In the genomic region with DNA sequence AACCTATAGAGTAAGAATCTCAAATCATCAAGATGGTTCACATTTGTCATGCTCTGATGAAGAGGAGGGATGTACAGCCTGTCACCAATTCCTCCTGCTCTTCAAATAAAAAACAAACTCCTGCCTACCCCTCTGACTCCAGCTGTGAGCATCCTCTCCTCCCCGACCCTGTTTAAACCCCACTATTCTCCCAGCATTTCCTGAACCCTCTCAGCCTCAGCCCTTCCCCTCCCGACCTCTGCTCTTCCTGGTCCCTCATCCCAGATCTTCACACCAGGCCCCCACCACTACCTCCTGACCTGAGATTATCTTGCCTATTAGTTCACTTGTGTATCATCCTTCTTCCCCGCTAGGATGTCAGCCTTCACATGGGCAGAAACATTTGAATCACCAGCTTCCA, we compare ENCODE assay signal across 17 cellular contexts.
A peak's percentile ranks its signal among the peaks of the same experiment; 100 is the strongest.
DNase-seq lines count a peak whose midpoint lies in the region; ATAC-seq, FAIRE-seq and TF ChIP-seq lines count a peak whose summit lies in the region.
"Had no signal": no experiment of that assay in that cellular context is flagged by ENCODE, and none has a peak within 500 bp of the region (broad histone marks: within the 10 kb centered on the region; RNA-seq: fewer than 3 reads in every experiment).

No MANE protein-coding gene starts in this region.

- peaks cover 15% of the 10 kb centered on the region for H3K4me1 Mint-ChIP-seq in activated CD8-positive, alpha-beta T cell treated with anti-CD3 and anti-CD28 coated beads, Interleukin-2, amount 10 ng/mL, durations not matched to agents 7 days and 5 days (ENCODE audit: low read depth)
- H3K4me1 Mint-ChIP-seq in mesothelial cell of epicardium, result peaks cover 15% of the 10 kb centered on the region

- no peak overlapping the region for H3K27ac ChIP-seq in HepG2 (ENCODE audit: extremely low read length, insufficient read depth, low read length)
- no peak overlapping the region for H3K27ac ChIP-seq in right lobe of liver
- peak overlapping the region in 2 of 8 donors; percentile 5 to 19 for H3K27ac ChIP-seq in spleen
- no peak overlapping the region for H3K27ac ChIP-seq in SK-N-SH (ENCODE audit: low read depth in 2 of 2, low read length in 1 of 2)
- H3K27ac ChIP-seq: parathyroid adenoma, vagina had no signal

- H3K36me3 ChIP-seq in HepG2 (replicated peaks in 1 of 2; ENCODE audit: control insufficient read depth in 1 of 2, insufficient read depth in 2 of 2, low read length in 2 of 2), result peaks cover 70 to 97% of the 10 kb centered on the region in 2 experiments
- H3K36me3 ChIP-seq in right lobe of liver, result peaks cover 0 to 31% (median 13%) of the 10 kb centered on the region in 4 donors
- H3K36me3 ChIP-seq in spleen, result peaks cover 6 to 100% (median 76%) of the 10 kb centered on the region in 6 donors
- peaks cover 44 to 72% of the 10 kb centered on the region in 2 experiments for H3K36me3 ChIP-seq in SK-N-SH (replicated peaks in 1 of 2; ENCODE audit: control insufficient read depth in 1 of 2, insufficient read depth in 2 of 2, low read length in 1 of 2)

- in situ Hi-C loops in HepG2 (cut with HindIII; ENCODE audit: extremely low pct_ligation_motif_present, low pct_unique_long_range_greater_than_20kb), result no loop called here

- TF ChIP-seq RAD21 in HepG2 (CRISPR knock-in tag; IDR thresholded peaks at IDR 0.05) (no peak), SK-N-SH (IDR thresholded peaks at IDR 0.05; ENCODE audit: low read length) (no peak)

- H3K9me3 ChIP-seq in HepG2 (ENCODE audit: low read length) (no peaks in the 10 kb centered on the region), right lobe of liver (no peaks in the 10 kb centered on the region), spleen (no peaks in the 10 kb centered on the region), SK-N-SH (no peaks in the 10 kb centered on the region)
- H3K9me3 ChIP-seq: stomach, vagina had no signal

- POLR2A ChIA-PET in HepG2 (lab: Yijun Ruan, JAX), result no interaction called here
- POLR2A ChIA-PET in activated CD8-positive, alpha-beta T cell treated with anti-CD3 and anti-CD28 coated beads, Interleukin-2, amount 10 ng/mL, durations not matched to agents 7 days and 5 days (lab: Charles Lee), result no interaction called here
- POLR2A ChIA-PET in SK-N-SH (lab: Yijun Ruan, JAX), result no interaction called here

- FAIRE-seq in HepG2 (lab: Jason Lieb, UNC), result no peak
- FAIRE-seq: islet of Langerhans had no signal

- H3K4me3 ChIP-seq in HepG2 (replicated peaks in 1 of 3; ENCODE audit: insufficient read depth in 1 of 3, low read depth in 2 of 3, low read length in 3 of 3) (no peak overlapping the region), right lobe of liver (no peak overlapping the region), spleen (no peak overlapping the region), SK-N-SH (ENCODE audit: low read depth in 2 of 2, low read length in 1 of 2) (no peak overlapping the region)
- H3K4me3 ChIP-seq: smooth muscle cell, stomach, vagina had no signal

- H4K20me1 ChIP-seq in HepG2 (ENCODE audit: insufficient read depth, low read length) (peaks cover 8% of the 10 kb centered on the region; the same call in 1 of the 2 replicates), SK-N-SH (ENCODE audit: insufficient read depth) (no peaks in the 10 kb centered on the region)

- H3K79me2 ChIP-seq in HepG2 (ENCODE audit: insufficient read depth, low read length), result peaks cover 15% of the 10 kb centered on the region
- peaks cover 22% of the 10 kb centered on the region for H3K79me2 ChIP-seq in SK-N-SH (ENCODE audit: insufficient read depth)

- peaks cover 71% of the 10 kb centered on the region for H3K36me3 Mint-ChIP-seq in activated CD8-positive, alpha-beta T cell treated with anti-CD3 and anti-CD28 coated beads, Interleukin-2, amount 10 ng/mL, durations not matched to agents 7 days and 5 days (ENCODE audit: low read depth)
- H3K36me3 Mint-ChIP-seq in mesothelial cell of epicardium, result peaks cover 59% of the 10 kb centered on the region

- WGBS in HepG2 (ENCODE audit: low lambda C conversion rate), result 91% methylated on average over 3 of the region's 3 CpGs
- WGBS in right lobe of liver (ENCODE audit: insufficient coverage, low coverage, low lambda C conversion rate, missing lambda C conversion rate), result 71% methylated on average over 3 of the region's 3 CpGs
- WGBS in spleen, 5 donors, result 80 to 93% (median 90%) methylated on average over 3 of the region's 3 CpGs
- 91% methylated on average over 3 of the region's 3 CpGs for WGBS in SK-N-SH (ENCODE audit: low lambda C conversion rate)

- ATAC-seq in HepG2 (no peak; the same call in 2 of the 3 replicates), right lobe of liver (no peak), GM18861 (IDR thresholded peaks at IDR 0.05; ENCODE audit: unreplicated experiment) (no peak)
- no peak for ATAC-seq in activated CD8-positive, alpha-beta T cell treated with anti-CD3 and anti-CD28 coated beads, Interleukin-2, amount 10 ng/mL, durations not matched to agents 7 days and 5 days

- H3K4me2 ChIP-seq in HepG2 (ENCODE audit: low read depth, low read length), result no peak overlapping the region
- no peak overlapping the region for H3K4me2 ChIP-seq in SK-N-SH
- H3K4me2 ChIP-seq: smooth muscle cell had no signal

- peak overlapping the region; percentile 37 for H3K27ac Mint-ChIP-seq in activated CD8-positive, alpha-beta T cell treated with anti-CD3 and anti-CD28 coated beads, Interleukin-2, amount 10 ng/mL, durations not matched to agents 7 days and 5 days
- H3K27ac Mint-ChIP-seq in mesothelial cell of epicardium, result peak overlapping the region; percentile 58

- H3K9me3 Mint-ChIP-seq in activated CD8-positive, alpha-beta T cell treated with anti-CD3 and anti-CD28 coated beads, Interleukin-2, amount 10 ng/mL, durations not matched to agents 7 days and 5 days (ENCODE audit: insufficient read depth), result no peaks in the 10 kb centered on the region
- no peaks in the 10 kb centered on the region for H3K9me3 Mint-ChIP-seq in mesothelial cell of epicardium

- no peak for TF ChIP-seq EP300 in HepG2 (IDR thresholded peaks at IDR 0.05; ENCODE audit: low read depth in 2 of 2, low read length in 2 of 2)
- no peak for TF ChIP-seq EP300 in HepG2 (CRISPR knock-in tag; IDR thresholded peaks at IDR 0.05; ENCODE audit: borderline replicate concordance)
- no peak for TF ChIP-seq EP300 in SK-N-SH (IDR thresholded peaks at IDR 0.05; ENCODE audit: borderline replicate concordance in 1 of 2, low read depth in 1 of 2, low read length in 1 of 2)

- no peak overlapping the region for H2AFZ ChIP-seq in HepG2 (ENCODE audit: low read length)
- no peak overlapping the region for H2AFZ ChIP-seq in SK-N-SH (ENCODE audit: low read depth)
- H2AFZ ChIP-seq: parathyroid adenoma had no signal

- no peak overlapping the region for H3K9ac ChIP-seq in HepG2 (ENCODE audit: insufficient read depth, low read depth, low read length)
- H3K9ac ChIP-seq in SK-N-SH, result no peak overlapping the region
- H3K9ac ChIP-seq: parathyroid adenoma had no signal

- CTCF ChIA-PET in HepG2 (lab: Yijun Ruan, JAX; ENCODE audit: low intra/inter-chr PET ratio, low total read pairs) (no interaction called here), SK-N-SH (lab: Yijun Ruan, JAX) (interaction anchor here (1.2 to 16.3 kb wide), 3 partner anchors 8 to 340 kb away, joined by 4 to 546 read pairs (median 56); no protein-coding TSS in a partner anchor)
- CTCF ChIA-PET in activated CD8-positive, alpha-beta T cell treated with anti-CD3 and anti-CD28 coated beads, Interleukin-2, amount 10 ng/mL, durations not matched to agents 7 days and 5 days (lab: Charles Lee), result interaction anchor here (7.6 kb wide), 1 partner anchor 103 kb away, joined by 63 read pairs; no protein-coding TSS in a partner anchor

- no peak for DNase-seq in HepG2 (ENCODE audit: low spot score)
- DNase-seq in right lobe of liver, result no peak
- no peak for DNase-seq in activated CD8-positive, alpha-beta T cell treated with anti-CD3 and anti-CD28 coated beads, Interleukin-2, amount 10 ng/mL, durations not matched to agents 7 days and 5 days
- no peak for DNase-seq in mesothelial cell of epicardium (ENCODE audit: low spot score in 2 of 2, unreplicated experiment in 2 of 2)
- no peak for DNase-seq in spleen
- no peak for DNase-seq in SK-N-SH
- DNase-seq in SKM-1 treated with dmso at 0.1 percent for 144 hours (lab: John Stamatoyannopoulos, UW; ENCODE audit: unreplicated experiment), result no peak
- DNase-seq: DMS 273 treated with DMSO at 0.1 percent for 48 hours, midbrain, NCI-H1048, NCI-H774, stomach had no signal

- TF ChIP-seq POLR2A in HepG2 (IDR thresholded peaks at IDR 0.05; ENCODE audit: insufficient read depth in 1 of 2, low read depth in 2 of 2, low read length in 2 of 2) (no peak), right lobe of liver (IDR thresholded peaks at IDR 0.05) (no peak), spleen (IDR thresholded peaks at IDR 0.05) (no peak)

- H3K4me1 ChIP-seq in HepG2 (ENCODE audit: insufficient read depth, low read length) (peaks cover 7% of the 10 kb centered on the region), right lobe of liver (no peaks in the 10 kb centered on the region), spleen (peaks cover 0 to 15% (median 7%) of the 10 kb centered on the region in 6 donors), SK-N-SH (ENCODE audit: control insufficient read depth in 1 of 2, insufficient read depth in 2 of 2, low read depth in 1 of 2, low read length in 1 of 2) (peaks cover 17 to 22% of the 10 kb centered on the region in 2 experiments)

- BruUV-seq in HepG2 (replicated peaks; lab: Mats Ljungman, UMichigan), result no TSS peak

- no peaks in the 10 kb centered on the region for H3K9me2 ChIP-seq in SK-N-SH

- peaks cover 44% of the 10 kb centered on the region for H3F3A ChIP-seq in SK-N-SH (replicated peaks; ENCODE audit: insufficient read depth)

- H3K27me3 ChIP-seq in HepG2 (ENCODE audit: control insufficient read depth in 1 of 2, insufficient read depth in 2 of 2, low read length in 2 of 2) (no peaks in the 10 kb centered on the region), right lobe of liver (no peaks in the 10 kb centered on the region), spleen (replicated peaks in 1 of 7) (no peaks in the 10 kb centered on the region), SK-N-SH (ENCODE audit: insufficient read depth) (no peaks in the 10 kb centered on the region)
- H3K27me3 ChIP-seq: stomach, vagina had no signal

- TF ChIP-seq CTCF in HepG2 (CRISPR knock-in tag; IDR thresholded peaks at IDR 0.05) (no peak), right lobe of liver (IDR thresholded peaks at IDR 0.05) (no peak), mesothelial cell of epicardium (IDR thresholded peaks at IDR 0.05; ENCODE audit: unreplicated experiment) (no peak), spleen (IDR thresholded peaks at IDR 0.05 in 8 of 11, conservative IDR thresholded peaks at IDR 0.05 in 3 of 11) (no peak), SK-N-SH (IDR thresholded peaks at IDR 0.05) (no peak)

- intact Hi-C loops in HepG2 (cut with micrococcal nuclease; ENCODE audit: unreplicated experiment), result no loop called here
- intact Hi-C loops in right lobe of liver (cut with DNase I), result no loop called here
- intact Hi-C loops in spleen (cut with DNase I; ENCODE audit: low total_unique reads), result no loop called here

- no peaks in the 10 kb centered on the region for H3K27me3 Mint-ChIP-seq in activated CD8-positive, alpha-beta T cell treated with anti-CD3 and anti-CD28 coated beads, Interleukin-2, amount 10 ng/mL, durations not matched to agents 7 days and 5 days (ENCODE audit: low read depth)
- H3K27me3 Mint-ChIP-seq in mesothelial cell of epicardium (ENCODE audit: low read depth), result no peaks in the 10 kb centered on the region

- no peak overlapping the region for H3K4me3 Mint-ChIP-seq in activated CD8-positive, alpha-beta T cell treated with anti-CD3 and anti-CD28 coated beads, Interleukin-2, amount 10 ng/mL, durations not matched to agents 7 days and 5 days
- no peak overlapping the region for H3K4me3 Mint-ChIP-seq in mesothelial cell of epicardium
